Comparison of ENCODE assay signal across 2 cellular contexts in genomic region chr10:74104480-74104879, GRCh38.
TF ChIP-seq lines count a peak whose summit lies in the region.

No MANE protein-coding gene starts in this region.

TF ChIP-seq in IMR-90, 13 proteins besides CTCF, POLR2A, EP300 and RAD21:
- TF ChIP-seq USF2 (IDR thresholded peaks at IDR 0.05; ENCODE audit: low read depth, low read length) (no peak), RFX5 (IDR thresholded peaks at IDR 0.05; ENCODE audit: low read depth, low read length) (no peak), MXI1 (IDR thresholded peaks at IDR 0.05; ENCODE audit: borderline replicate concordance, low read depth, low read length) (no peak), BHLHE40 (IDR thresholded peaks at IDR 0.05; ENCODE audit: low read depth, low read length) (no peak), NFE2L2 (IDR thresholded peaks at IDR 0.05; ENCODE audit: low read depth, low read length) (no peak), CHD1 (IDR thresholded peaks at IDR 0.05; ENCODE audit: low read depth, low read length) (no peak), ELK1 (IDR thresholded peaks at IDR 0.05; ENCODE audit: borderline replicate concordance, low read depth, low read length) (no peak), RCOR1 (IDR thresholded peaks at IDR 0.05; ENCODE audit: insufficient replicate concordance, low read length) (no peak), FOS (IDR thresholded peaks at IDR 0.05; ENCODE audit: low read depth, low read length) (no peak), SMC3 (IDR thresholded peaks at IDR 0.05; ENCODE audit: low read depth, low read length) (no peak), MAZ (IDR thresholded peaks at IDR 0.05; ENCODE audit: borderline replicate concordance, low read depth, low read length) (no peak), CEBPB (IDR thresholded peaks at IDR 0.05; ENCODE audit: low read depth, low read length) (no peak), MAFK (IDR thresholded peaks at IDR 0.05; ENCODE audit: low read depth, low read length) (no peak)

TF ChIP-seq in K562, 482 proteins besides CTCF, POLR2A, EP300 and RAD21:
- no peak for TF ChIP-seq ETS2 (tag; IDR thresholded peaks at IDR 0.05; ENCODE audit: borderline replicate concordance, poor library complexity, severe bottlenecking)
- TF ChIP-seq POLR2AphosphoS5 (IDR thresholded peaks at IDR 0.05; ENCODE audit: control insufficient read depth, insufficient read depth, low read depth, low read length), result 0 out of 2 replicates have a peak, but pooled peaks have one; percentile 2
- TF ChIP-seq, protein P1, sequence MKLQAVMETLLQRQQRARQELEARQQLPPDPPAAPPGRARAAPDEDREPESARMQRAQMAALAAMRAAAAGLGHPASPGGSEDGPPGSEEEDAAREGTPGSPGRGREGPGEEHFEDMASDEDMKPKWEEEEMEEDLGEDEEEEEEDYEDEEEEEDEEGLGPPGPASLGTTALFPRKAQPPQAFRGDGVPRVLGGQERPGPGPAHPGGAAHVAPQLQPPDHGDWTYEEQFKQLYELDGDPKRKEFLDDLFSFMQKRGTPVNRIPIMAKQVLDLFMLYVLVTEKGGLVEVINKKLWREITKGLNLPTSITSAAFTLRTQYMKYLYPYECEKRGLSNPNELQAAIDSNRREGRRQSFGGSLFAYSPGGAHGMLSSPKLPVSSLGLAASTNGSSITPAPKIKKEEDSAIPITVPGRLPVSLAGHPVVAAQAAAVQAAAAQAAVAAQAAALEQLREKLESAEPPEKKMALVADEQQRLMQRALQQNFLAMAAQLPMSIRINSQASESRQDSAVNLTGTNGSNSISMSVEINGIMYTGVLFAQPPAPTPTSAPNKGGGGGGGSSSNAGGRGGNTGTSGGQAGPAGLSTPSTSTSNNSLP (IDR thresholded peaks at IDR 0.05; ENCODE audit: borderline replicate concordance, low read depth, low read length), result no peak
